32 cellular contexts compared by ENCODE assay signal in genomic region chr5:14247054-14247386, GRCh38.
DNase-seq lines count a peak whose midpoint lies in the region; ATAC-seq, FAIRE-seq and TF ChIP-seq lines count a peak whose summit lies in the region.
"Had no signal": no experiment of that assay in that cellular context is flagged by ENCODE, and none has a peak within 500 bp of the region (broad histone marks: within the 10 kb centered on the region; RNA-seq: fewer than 3 reads in every experiment).

No MANE protein-coding gene starts in this region.

- H3K9me3 ChIP-seq in HepG2 (ENCODE audit: low read length) (no peaks in the 10 kb centered on the region), right lobe of liver (no peaks in the 10 kb centered on the region), iPS-20b (ENCODE audit: insufficient read depth, low read depth, low read length) (no peaks in the 10 kb centered on the region), hepatocyte (ENCODE audit: low read depth) (no peaks in the 10 kb centered on the region), MG63 (no peaks in the 10 kb centered on the region)
- H3K9me3 ChIP-seq: gastroesophageal sphincter, left lung, SK-N-SH, transverse colon had no signal

- in situ Hi-C loops in HepG2 (cut with HindIII; ENCODE audit: extremely low pct_ligation_motif_present, low pct_unique_long_range_greater_than_20kb): no loop called here

- H4K20me1 ChIP-seq in HepG2 (ENCODE audit: insufficient read depth, low read length): peaks cover 27% of the 10 kb centered on the region
- H4K20me1 ChIP-seq in hepatocyte (ENCODE audit: insufficient read depth, poor library complexity, severe bottlenecking): peaks cover 84% of the 10 kb centered on the region

- no peak for TF ChIP-seq RAD21 in HepG2 (CRISPR knock-in tag; IDR thresholded peaks at IDR 0.05)

- H3K27ac ChIP-seq in HepG2 (ENCODE audit: extremely low read length, insufficient read depth, low read length): no peak overlapping the region
- no peak overlapping the region for H3K27ac ChIP-seq in right lobe of liver
- H3K27ac ChIP-seq in iPS-20b (ENCODE audit: low read length): peak overlapping the region; percentile 16
- H3K27ac ChIP-seq in hepatocyte: no peak overlapping the region
- H3K27ac ChIP-seq: gastroesophageal sphincter, left lung, transverse colon had no signal

- peaks cover 0 to 1% of the 10 kb centered on the region in 2 experiments; a peak in 1 of 5 replicates for H3K36me3 ChIP-seq in HepG2 (replicated peaks in 1 of 2; ENCODE audit: control insufficient read depth in 1 of 2, insufficient read depth in 2 of 2, low read length in 2 of 2)
- H3K36me3 ChIP-seq in right lobe of liver: no peaks in the 10 kb centered on the region
- no peaks in the 10 kb centered on the region for H3K36me3 ChIP-seq in iPS-20b (ENCODE audit: insufficient read depth, low read depth, low read length)
- no peaks in the 10 kb centered on the region for H3K36me3 ChIP-seq in hepatocyte (replicated peaks; ENCODE audit: insufficient read depth, low read depth)
- peaks cover 64% of the 10 kb centered on the region for H3K36me3 ChIP-seq in MG63
- H3K36me3 ChIP-seq: gastroesophageal sphincter, left lung, transverse colon had no signal

- POLR2A ChIA-PET in HepG2 (lab: Yijun Ruan, JAX): no interaction called here
- POLR2A ChIA-PET in WTC11 (lab: Charles Lee): no interaction called here

- no peak for TF ChIP-seq POLR2A in HepG2 (IDR thresholded peaks at IDR 0.05; ENCODE audit: insufficient read depth in 1 of 2, low read depth in 2 of 2, low read length in 2 of 2)
- no peak for TF ChIP-seq POLR2A in right lobe of liver (IDR thresholded peaks at IDR 0.05)

- DNase-seq in HepG2 (ENCODE audit: low spot score) (no peak), right lobe of liver (no peak), WTC11 (ENCODE audit: low spot score) (no peak), hepatocyte (ENCODE audit: low spot score) (no peak), MG63 (no peak)
- no peak for DNase-seq in stimulated activated naive B cell treated with anti-CD40 and anti-IgM and Interleukin-4, amounts not matched to agents 10 μg/mL and 1 μg/mL and 100 μg/mL, for 72 hours
- DNase-seq: activated CD4-positive, alpha-beta T cell treated with anti-CD3 and anti-CD28 coated beads for 36 hours; activated CD8-positive, alpha-beta memory T cell treated with anti-CD3 and anti-CD28 coated beads for 24 hours; activated effector memory CD4-positive, alpha-beta T cell treated with Interleukin-2 at 50 U/mL for 16 hours; anterior cingulate cortex; Calu3; central memory CD4-positive, alpha-beta T cell; DMS79 treated with DMSO at 0.1 percent for 48 hours; left lung; midbrain; naive thymus-derived CD8-positive, alpha-beta T cell; NCI-H1092 treated with DMSO at 0.1 percent for 48 hours; NCI-H2227 treated with DMSO at 0.1 percent for 48 hours; NCI-H526 treated with DMSO at 0.1 percent for 48 hours; SK-N-SH; stimulated activated CD4-positive, alpha-beta T cell treated with anti-CD3 and anti-CD28 coated beads, Interleukin-2, amount 100 ng/mL, for 24 hours; transverse colon had no signal

- ATAC-seq in HepG2 (peak; percentile 65), right lobe of liver (no peak), WTC11 (peak; percentile 20), HG03469 (IDR thresholded peaks at IDR 0.05; ENCODE audit: unreplicated experiment) (no peak)
- ATAC-seq in stimulated activated naive B cell treated with anti-CD40 and anti-IgM and Interleukin-4, amounts not matched to agents 10 μg/mL and 1 μg/mL and 100 μg/mL, for 72 hours (replicated peaks): no peak
- ATAC-seq: activated CD4-positive, alpha-beta T cell treated with anti-CD3 and anti-CD28 coated beads for 36 hours; gastroesophageal sphincter; left lung; naive thymus-derived CD8-positive, alpha-beta T cell had no signal

- H3K4me1 ChIP-seq in HepG2 (ENCODE audit: insufficient read depth, low read length) (peaks cover 21% of the 10 kb centered on the region), right lobe of liver (peaks cover 0 to 9% (median 4%) of the 10 kb centered on the region in 4 donors), iPS-20b (ENCODE audit: insufficient read depth, low read length) (peaks cover 52% of the 10 kb centered on the region), hepatocyte (ENCODE audit: insufficient read depth) (no peaks in the 10 kb centered on the region)

- H3K4me3 ChIP-seq in HepG2 (replicated peaks in 1 of 3; ENCODE audit: insufficient read depth in 1 of 3, low read depth in 2 of 3, low read length in 3 of 3) (no peak overlapping the region), right lobe of liver (no peak overlapping the region), iPS-20b (ENCODE audit: low read length) (no peak overlapping the region), hepatocyte (no peak overlapping the region), MG63 (no peak overlapping the region)
- H3K4me3 ChIP-seq: gastroesophageal sphincter, left lung, smooth muscle cell, transverse colon had no signal

- peaks cover 79% of the 10 kb centered on the region for H3K4me1 Mint-ChIP-seq in WTC11
- peaks cover 44 to 78% of the 10 kb centered on the region in 2 donors for H3K4me1 Mint-ChIP-seq in stimulated activated naive B cell treated with anti-CD40 and anti-IgM and Interleukin-4, amounts not matched to agents 10 μg/mL and 1 μg/mL and 100 μg/mL, for 72 hours

- H3K36me3 Mint-ChIP-seq in WTC11: no peaks in the 10 kb centered on the region
- H3K36me3 Mint-ChIP-seq in stimulated activated naive B cell treated with anti-CD40 and anti-IgM and Interleukin-4, amounts not matched to agents 10 μg/mL and 1 μg/mL and 100 μg/mL, for 72 hours: peaks cover 0 to 3% of the 10 kb centered on the region in 2 donors
- H3K36me3 Mint-ChIP-seq: activated naive CD8-positive, alpha-beta T cell; naive thymus-derived CD8-positive, alpha-beta T cell had no signal

- H2AFZ ChIP-seq in HepG2 (ENCODE audit: low read length) (no peak overlapping the region), hepatocyte (no peak overlapping the region)

- intact Hi-C loops in HepG2 (cut with micrococcal nuclease; ENCODE audit: unreplicated experiment) (no loop called here), right lobe of liver (cut with DNase I) (no loop called here)

- WGBS in HepG2 (ENCODE audit: low lambda C conversion rate): 71% methylated on average over 4 of the region's 4 CpGs
- 61% methylated on average over 3 of the region's 4 CpGs for WGBS in right lobe of liver (ENCODE audit: insufficient coverage, low coverage, low lambda C conversion rate, missing lambda C conversion rate)
- 49% methylated on average over 4 of the region's 4 CpGs for WGBS in hepatocyte (ENCODE audit: low lambda C conversion rate, missing lambda C conversion rate)

- H3K9me3 Mint-ChIP-seq in WTC11: no peaks in the 10 kb centered on the region
- H3K9me3 Mint-ChIP-seq in stimulated activated naive B cell treated with anti-CD40 and anti-IgM and Interleukin-4, amounts not matched to agents 10 μg/mL and 1 μg/mL and 100 μg/mL, for 72 hours: no peaks in the 10 kb centered on the region
- H3K9me3 Mint-ChIP-seq: naive thymus-derived CD8-positive, alpha-beta T cell; T-helper 1 cell treated with Interleukin-12 subunit alpha and Interleukin-12 subunit beta and Interleukin-4 antibody, amounts not matched to agents 30 μg/mL and 1 μg/mL, for 36 hours had no signal

- H3K27me3 Mint-ChIP-seq in WTC11 (ENCODE audit: low read depth): no peaks in the 10 kb centered on the region
- H3K27me3 Mint-ChIP-seq in stimulated activated naive B cell treated with anti-CD40 and anti-IgM and Interleukin-4, amounts not matched to agents 10 μg/mL and 1 μg/mL and 100 μg/mL, for 72 hours: no peaks in the 10 kb centered on the region

- BruUV-seq in HepG2 (replicated peaks; lab: Mats Ljungman, UMichigan): no TSS peak

- H3K27me3 ChIP-seq in HepG2 (ENCODE audit: control insufficient read depth in 1 of 2, insufficient read depth in 2 of 2, low read length in 2 of 2) (no peaks in the 10 kb centered on the region), right lobe of liver (no peaks in the 10 kb centered on the region), iPS-20b (ENCODE audit: insufficient read depth, low read length) (no peaks in the 10 kb centered on the region), hepatocyte (no peaks in the 10 kb centered on the region), MG63 (no peaks in the 10 kb centered on the region)
- H3K27me3 ChIP-seq: gastroesophageal sphincter, left lung, transverse colon had no signal

- H3K9me2 ChIP-seq in hepatocyte (replicated peaks; ENCODE audit: insufficient read depth): no peaks in the 10 kb centered on the region
- H3K9me2 ChIP-seq: SK-N-SH had no signal

- TF ChIP-seq CTCF in HepG2 (CRISPR knock-in tag; IDR thresholded peaks at IDR 0.05): peak; percentile 27; the same call in 1 of the 2 replicates
- no peak for TF ChIP-seq CTCF in right lobe of liver (IDR thresholded peaks at IDR 0.05)
- no peak for TF ChIP-seq CTCF in WTC11 (IDR thresholded peaks at IDR 0.05)
- no peak for TF ChIP-seq CTCF in hepatocyte (IDR thresholded peaks at IDR 0.05; ENCODE audit: poor library complexity)

- CTCF ChIA-PET in HepG2 (lab: Yijun Ruan, JAX; ENCODE audit: low intra/inter-chr PET ratio, low total read pairs): no interaction called here
- CTCF ChIA-PET in WTC11 (lab: Charles Lee): interaction anchor here (1.0 to 3.3 kb wide), 2 partner anchors 11 to 139 kb away, joined by 4 to 13 read pairs; no protein-coding TSS in a partner anchor

- H3K27ac Mint-ChIP-seq in WTC11: no peak overlapping the region; the same call in 1 of the 2 replicates
- H3K27ac Mint-ChIP-seq in stimulated activated naive B cell treated with anti-CD40 and anti-IgM and Interleukin-4, amounts not matched to agents 10 μg/mL and 1 μg/mL and 100 μg/mL, for 72 hours: peak overlapping the region; percentile 56
- H3K27ac Mint-ChIP-seq: activated CD4-positive, alpha-beta T cell treated with anti-CD3 and anti-CD28 coated beads for 36 hours; activated naive CD8-positive, alpha-beta T cell; T-helper 1 cell treated with Interleukin-12 subunit alpha and Interleukin-12 subunit beta and Interleukin-4 antibody, amounts not matched to agents 30 μg/mL and 1 μg/mL, for 36 hours had no signal

- no peak for TF ChIP-seq EP300 in HepG2 (IDR thresholded peaks at IDR 0.05; ENCODE audit: low read depth in 2 of 2, low read length in 2 of 2)
- no peak for TF ChIP-seq EP300 in HepG2 (CRISPR knock-in tag; IDR thresholded peaks at IDR 0.05; ENCODE audit: borderline replicate concordance)

- no peak overlapping the region for H3K4me2 ChIP-seq in HepG2 (ENCODE audit: low read depth, low read length)
- H3K4me2 ChIP-seq in hepatocyte: no peak overlapping the region
- H3K4me2 ChIP-seq: SK-N-SH, smooth muscle cell had no signal

- H3K9ac ChIP-seq in HepG2 (ENCODE audit: insufficient read depth, low read depth, low read length): no peak overlapping the region
- 0 out of 2 replicates have a peak overlapping the region, but pooled peaks have one; percentile 11 for H3K9ac ChIP-seq in iPS-20b (ENCODE audit: low read depth, low read length)
- H3K9ac ChIP-seq: SK-N-SH had no signal

- peaks cover 95% of the 10 kb centered on the region for H3K79me2 ChIP-seq in HepG2 (ENCODE audit: insufficient read depth, low read length)
- peaks cover 97% of the 10 kb centered on the region for H3K79me2 ChIP-seq in hepatocyte

- no peak overlapping the region for H3K4me3 Mint-ChIP-seq in WTC11
- H3K4me3 Mint-ChIP-seq in stimulated activated naive B cell treated with anti-CD40 and anti-IgM and Interleukin-4, amounts not matched to agents 10 μg/mL and 1 μg/mL and 100 μg/mL, for 72 hours: no peak overlapping the region
- H3K4me3 Mint-ChIP-seq: activated CD4-positive, alpha-beta T cell treated with anti-CD3 and anti-CD28 coated beads for 36 hours; activated naive CD8-positive, alpha-beta T cell; naive thymus-derived CD8-positive, alpha-beta T cell; T-helper 1 cell treated with Interleukin-12 subunit alpha and Interleukin-12 subunit beta and Interleukin-4 antibody, amounts not matched to agents 30 μg/mL and 1 μg/mL, for 36 hours had no signal

- FAIRE-seq in HepG2 (lab: Jason Lieb, UNC): no peak
- FAIRE-seq: endothelial cell of umbilical vein, GM18507, islet of Langerhans, TTC549 had no signal

Comparison
In these comparisons a context has a peak if more than half of its experiments do, and no peak if none do; other contexts are left out.
1. ATAC-seq: peak in HepG2 (single experiment) and WTC11 (single experiment); none in right lobe of liver (0 of 4), stimulated activated naive B cell treated with anti-CD40 and anti-IgM and Interleukin-4, amounts not matched to agents 10 μg/mL and 1 μg/mL and 100 μg/mL, for 72 hours (0 of 2) and HG03469 (single experiment).
2. Of the 50 proteins assayed by ChIP-seq in both HepG2 and WTC11: peak only in HepG2: CTCF; only in WTC11: none; in both: none; in neither: 49.